Comparison of ENCODE assay signal across 8 cellular contexts in the genomic region with DNA sequence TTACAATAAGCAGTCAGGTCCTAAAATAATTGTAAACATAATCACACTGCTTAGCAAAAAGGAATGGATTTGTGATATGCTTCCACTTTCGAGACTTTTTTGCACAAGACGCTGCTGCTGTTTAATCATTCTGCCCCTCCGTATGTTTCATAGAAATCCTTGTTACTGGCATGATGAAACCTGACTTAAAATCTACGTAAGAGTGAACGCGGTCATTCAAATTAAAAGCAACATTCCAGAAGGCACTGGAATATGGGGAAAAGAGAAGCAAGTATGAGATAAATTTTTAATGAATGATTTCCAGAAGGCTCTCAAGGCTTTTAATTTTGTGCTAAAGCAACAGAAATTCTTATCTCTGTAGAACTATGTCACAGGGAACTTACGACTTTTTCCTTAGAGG. TPM values are rescaled to one million over a fixed set of nuclear protein-coding genes. Genes with fewer than 3 reads are reported as not detected.
DNase-seq lines count a peak whose midpoint lies in the region; ATAC-seq, FAIRE-seq and TF ChIP-seq lines count a peak whose summit lies in the region.

No MANE protein-coding gene starts in this region.

- in situ Hi-C loops in brain microvascular endothelial cell (cut with HindIII; ENCODE audit: low pct_ligation_motif_present, low sequenced_read_pairs): no loop called here

- no peak overlapping the region for H3K23ac ChIP-seq in mesendoderm (ENCODE audit: low read length)

- POLR2A ChIA-PET in A549 (lab: Yijun Ruan, JAX): no interaction called here

- ATAC-seq in A549: no peak

- H3K27me3 ChIP-seq in HUES64 (ENCODE audit: insufficient read depth, low read length) (no peaks in the 10 kb centered on the region), brain microvascular endothelial cell (replicated peaks) (no peaks in the 10 kb centered on the region), mesendoderm (ENCODE audit: insufficient read depth, low read length, poor library complexity) (no peaks in the 10 kb centered on the region)

- peaks cover 1% of the 10 kb centered on the region for H3K79me1 ChIP-seq in mesendoderm (ENCODE audit: low read length)

- peak overlapping the region; percentile 99 for H3K56ac ChIP-seq in mesendoderm (ENCODE audit: low read length)

- no peak for FAIRE-seq in A549 (lab: Jason Lieb, UNC)

- H2BK15ac ChIP-seq in mesendoderm (replicated peaks; ENCODE audit: low read depth): no peak overlapping the region

- H3K18ac ChIP-seq in mesendoderm (ENCODE audit: low read length): no peak overlapping the region

- no peak overlapping the region for H2AK5ac ChIP-seq in mesendoderm (ENCODE audit: low read length)

- CTCF ChIA-PET in A549 (lab: Yijun Ruan, JAX): interaction anchor here (0.6 to 1.4 kb wide), 4 partner anchors 17 to 79 kb away, joined by 3 to 6 read pairs (median 4); no protein-coding TSS in a partner anchor

- TF ChIP-seq CTCF in A549 (IDR thresholded peaks at IDR 0.05) (no peak), brain microvascular endothelial cell (IDR thresholded peaks at IDR 0.05; ENCODE audit: low read depth, low read length, missing control alignments) (no peak)

- no peaks in the 10 kb centered on the region for H3K9me3 ChIP-seq in A549
- H3K9me3 ChIP-seq in HUES64 (ENCODE audit: insufficient read depth, low read depth, low read length): no peaks in the 10 kb centered on the region

- peak overlapping the region; percentile 98 for H3K9ac ChIP-seq in HUES64 (ENCODE audit: low read depth, low read length)
- peak overlapping the region; percentile 94 for H3K9ac ChIP-seq in mesendoderm (ENCODE audit: low read length)

- H3K4me1 ChIP-seq in A549 (peaks cover 40% of the 10 kb centered on the region), HUES64 (ENCODE audit: insufficient read depth, low read length) (peaks cover 25% of the 10 kb centered on the region), mesendoderm (ENCODE audit: control insufficient read depth, low read depth, low read length) (peaks cover 5% of the 10 kb centered on the region)

- peak overlapping the region; percentile 94 to 98 for H3K27ac ChIP-seq in A549
- peak overlapping the region; percentile 99; the same call in 1 of the 2 replicates for H3K27ac ChIP-seq in HUES64 (ENCODE audit: low read depth, low read length)
- H3K27ac ChIP-seq in brain microvascular endothelial cell: peak overlapping the region; percentile 90
- H3K27ac ChIP-seq in mesendoderm (ENCODE audit: low read depth, low read length): no peak overlapping the region

- no peak for DNase-seq in A549 (ENCODE audit: low read depth in 1 of 2, low spot score in 1 of 2)
- DNase-seq in brain microvascular endothelial cell: no peak
- DNase-seq in mesendoderm: peak; percentile 19
- no peak for DNase-seq in MV-4-11 (lab: John Stamatoyannopoulos, UW)
- no peak for DNase-seq in D341Med (ENCODE audit: low spot score)
- DNase-seq in NCI-H748 (lab: John Stamatoyannopoulos, UW; ENCODE audit: unreplicated experiment): no peak
- no peak for DNase-seq in NCI-H2107 (lab: John Stamatoyannopoulos, UW)

- H2BK5ac ChIP-seq in mesendoderm (ENCODE audit: low read length): no peak overlapping the region

- H3K36me3 ChIP-seq in HUES64 (ENCODE audit: insufficient read depth, low read length): peaks cover 9% of the 10 kb centered on the region
- H3K36me3 ChIP-seq in brain microvascular endothelial cell (replicated peaks): no peaks in the 10 kb centered on the region
- H3K36me3 ChIP-seq in mesendoderm (ENCODE audit: control insufficient read depth, insufficient read depth, low read length): no peaks in the 10 kb centered on the region

- TF ChIP-seq POLR2A in A549 (IDR thresholded peaks at IDR 0.05; ENCODE audit: low read length): no peak

- H2BK120ac ChIP-seq in mesendoderm (ENCODE audit: low read depth, low read length): no peak overlapping the region

- H4K5ac ChIP-seq in mesendoderm (ENCODE audit: low read length): no peak overlapping the region

- no peak for TF ChIP-seq RAD21 in A549 (conservative IDR thresholded peaks at IDR 0.05 in 1 of 2, IDR thresholded peaks at IDR 0.05 in 1 of 2)

- no peak overlapping the region for H4K8ac ChIP-seq in mesendoderm (ENCODE audit: low read depth, low read length)

- H3K4me2 ChIP-seq in A549 (peak overlapping the region; percentile 93), mesendoderm (ENCODE audit: low read length) (peak overlapping the region; percentile 77)

- WGBS in A549 (ENCODE audit: missing lambda C conversion rate): 54% methylated on average over 7 of the region's 7 CpGs
- WGBS in HUES64: 59% methylated on average over 7 of the region's 7 CpGs
- no CpG with 5 or more reads among the region's 7 CpGs for WGBS in mesendoderm (ENCODE audit: extremely low coverage, insufficient coverage, low lambda C conversion rate)

- H3K79me2 ChIP-seq in mesendoderm (ENCODE audit: control insufficient read depth, insufficient read depth, low read length): peaks cover 42% of the 10 kb centered on the region

- TF ChIP-seq EP300 in A549 (IDR thresholded peaks at IDR 0.05): no peak

- H3K4ac ChIP-seq in mesendoderm (ENCODE audit: low read depth, low read length): no peak overlapping the region

- H3K4me3 ChIP-seq in A549 (peak overlapping the region; percentile 78), HUES64 (ENCODE audit: low read length) (peak overlapping the region; percentile 97), brain microvascular endothelial cell (ENCODE audit: low read depth, low read length) (peak overlapping the region; percentile 76), mesendoderm (ENCODE audit: low read length) (peak overlapping the region; percentile 69)

TF ChIP-seq in A549, 52 proteins besides CTCF, POLR2A, EP300 and RAD21:
- TF ChIP-seq ZFP36 (IDR thresholded peaks at IDR 0.05; ENCODE audit: borderline replicate concordance, partially characterized antibody): no peak
- TF ChIP-seq KDM5A (IDR thresholded peaks at IDR 0.05): no peak
- TF ChIP-seq ESRRA (IDR thresholded peaks at IDR 0.05; ENCODE audit: borderline replicate concordance, low read length): no peak
- TF ChIP-seq TFCP2L1 (CRISPR knock-in tag; IDR thresholded peaks at IDR 0.05): no peak
- TF ChIP-seq FOXS1 (CRISPR knock-in tag; IDR thresholded peaks at IDR 0.05): no peak
- TF ChIP-seq ZNF302 (CRISPR knock-in tag; IDR thresholded peaks at IDR 0.05): no peak
TF ChIP-seq in A549: peak in this region for 0.

RNA-seq across cellular contexts. Expression of gene CNIH1, which starts 1.1 kb away (rescaled TPM):
- polyA plus RNA-seq in A549 (2011; rRNA removed) (411 and 487 TPM in 2 replicates), A549 (2017; fragmentation: RNase III; extraction: RNeasy Plus Mini Kit Qiagen cat#74134 plus additional on column Dnase treatment) (337 to 361 TPM (median 347 TPM) in 3 replicates)
- 172 and 215 TPM in 2 replicates for polyA plus RNA-seq in A549 (2012; cell fraction: cytosol; rRNA removed)
- polyA plus RNA-seq in A549 (2012; cell fraction: nucleus; rRNA removed): 144 and 174 TPM in 2 replicates
- polyA minus RNA-seq in A549 (2011; rRNA and poly(A)+ RNA removed): 453 and 486 TPM in 2 replicates
- polyA plus RNA-seq in HUES64 (2013, experiment 1 of 2): 116 TPM
- polyA plus RNA-seq in HUES64 (2013, experiment 2 of 2): 127 TPM
- polyA plus RNA-seq in mesendoderm (2013, experiment 1 of 2): 115 TPM
- polyA plus RNA-seq in mesendoderm (2013, experiment 2 of 2): 116 TPM

RNA-seq across cellular contexts. Expression of gene CDKN3, which starts 43.2 kb away (rescaled TPM):
- polyA plus RNA-seq in A549 (2011; rRNA removed) (142 and 154 TPM in 2 replicates), A549 (2017; fragmentation: RNase III; extraction: RNeasy Plus Mini Kit Qiagen cat#74134 plus additional on column Dnase treatment) (62.7 to 78.5 TPM (median 67.4 TPM) in 3 replicates)
- polyA plus RNA-seq in A549 (2012; cell fraction: cytosol; rRNA removed): 73.7 and 84.9 TPM in 2 replicates
- polyA plus RNA-seq in A549 (2012; cell fraction: nucleus; rRNA removed): 15.3 and 23.7 TPM in 2 replicates
- 22.6 and 30.9 TPM in 2 replicates for polyA minus RNA-seq in A549 (2011; rRNA and poly(A)+ RNA removed)
- polyA plus RNA-seq in HUES64 (2013, experiment 1 of 2): 59.6 TPM
- polyA plus RNA-seq in HUES64 (2013, experiment 2 of 2): 83.2 TPM
- 128 TPM for polyA plus RNA-seq in mesendoderm (2013, experiment 1 of 2)
- polyA plus RNA-seq in mesendoderm (2013, experiment 2 of 2): 129 TPM

RNA-seq across cellular contexts. Expression of gene GMFB, which starts 48.7 kb away (rescaled TPM):
- polyA plus RNA-seq in A549 (2011; rRNA removed) (35.3 and 45.5 TPM in 2 replicates), A549 (2017; fragmentation: RNase III; extraction: RNeasy Plus Mini Kit Qiagen cat#74134 plus additional on column Dnase treatment) (56.8 to 66.7 TPM (median 62.3 TPM) in 3 replicates)
- polyA plus RNA-seq in A549 (2012; cell fraction: cytosol; rRNA removed): 7.0 TPM in 2 replicates
- 3.9 and 6.6 TPM in 2 replicates for polyA plus RNA-seq in A549 (2012; cell fraction: nucleus; rRNA removed)
- 10.9 and 11.4 TPM in 2 replicates for polyA minus RNA-seq in A549 (2011; rRNA and poly(A)+ RNA removed)
- 65.5 TPM for polyA plus RNA-seq in HUES64 (2013, experiment 1 of 2)
- 73.4 TPM for polyA plus RNA-seq in HUES64 (2013, experiment 2 of 2)
- 66.3 TPM for polyA plus RNA-seq in mesendoderm (2013, experiment 1 of 2)
- polyA plus RNA-seq in mesendoderm (2013, experiment 2 of 2): 68.1 TPM
